ENCODE assay signal across 8 cellular contexts in genomic region chr17:47775181-47775580, GRCh38. TPM values are rescaled to one million over a fixed set of nuclear protein-coding genes. Genes with fewer than 3 reads are reported as not detected.
"Had no signal": no experiment of that assay in that cellular context is flagged by ENCODE, and none has a peak within 500 bp of the region (broad histone marks: within the 10 kb centered on the region; RNA-seq: fewer than 3 reads in every experiment).

No MANE protein-coding gene starts in this region.

- H3K4me3 ChIP-seq: GM23338, K562 had no signal

- FAIRE-seq: H1, H54, K562 had no signal

- DNase-seq: H9, HFFc6, IMR-90 had no signal

RNA-seq across cellular contexts. Expression of gene TBX21, which starts 42.1 kb away (rescaled TPM):
- total RNA-seq: GM23338, H1, H9, HFFc6, HT-29, IMR-90 had no signal
- polyA plus RNA-seq: GM23338, H1, IMR-90, K562 had no signal

RNA-seq across cellular contexts. Expression of gene LRRC46, which starts 56.3 kb away (rescaled TPM):
- total RNA-seq: H1, IMR-90 had no signal
